In genomic region chr21:46150073-46150472, GRCh38 we compare ENCODE assay signal across 1 cellular context.
TF ChIP-seq lines count a peak whose summit lies in the region.

No MANE protein-coding gene starts in this region.

TF ChIP-seq in HepG2, 621 proteins besides CTCF, POLR2A, EP300 and RAD21:
- TF ChIP-seq POLR2AphosphoS2 (IDR thresholded peaks at IDR 0.05; ENCODE audit: low read depth, low read length) (no peak), CSRNP1 (CRISPR knock-in tag; IDR thresholded peaks at IDR 0.05) (no peak), ZNF12 (CRISPR knock-in tag; IDR thresholded peaks at IDR 0.05) (peak; percentile 63; the same call in 1 of the 2 replicates), ZNF468 (CRISPR knock-in tag; IDR thresholded peaks at IDR 0.05) (no peak), PATZ1 (CRISPR knock-in tag; IDR thresholded peaks at IDR 0.05) (0 out of 2 replicates have a peak, but pooled peaks have one; percentile 22), ZNF282 (IDR thresholded peaks at IDR 0.05; ENCODE audit: partially characterized antibody) (no peak), ARHGAP35 (CRISPR knock-in tag; IDR thresholded peaks at IDR 0.05; ENCODE audit: borderline replicate concordance) (no peak), LBX2 (CRISPR knock-in tag; IDR thresholded peaks at IDR 0.05; ENCODE audit: borderline replicate concordance) (no peak), KIAA2018 (CRISPR knock-in tag; IDR thresholded peaks at IDR 0.05; ENCODE audit: borderline replicate concordance) (no peak), SIX1 (CRISPR knock-in tag; IDR thresholded peaks at IDR 0.05; ENCODE audit: borderline replicate concordance) (no peak), ZNF589 (CRISPR knock-in tag; conservative IDR thresholded peaks at IDR 0.05) (no peak), ZNF687 (CRISPR knock-in tag; IDR thresholded peaks at IDR 0.05) (0 out of 2 replicates have a peak, but pooled peaks have one; percentile 3), AGO2 (optimal IDR thresholded peaks at IDR 0.05; ENCODE audit: low read depth, low read length) (peak; percentile 23), RBFOX2 (IDR thresholded peaks at IDR 0.05; ENCODE audit: low read depth, low read length) (peak; percentile 62; the same call in 1 of the 2 replicates)
TF ChIP-seq in HepG2: peak in this region for 5.
